Comparison of ENCODE assay signal across 15 cellular contexts in genomic region chr13:76868451-76868850, GRCh38.
"Had no signal": no experiment of that assay in that cellular context is flagged by ENCODE, and none has a peak within 500 bp of the region (broad histone marks: within the 10 kb centered on the region; RNA-seq: fewer than 3 reads in every experiment).

No MANE protein-coding gene starts in this region.

- H3K9me3 Mint-ChIP-seq: effector memory CD8-positive, alpha-beta T cell; mesothelial cell of epicardium; stimulated activated naive CD8-positive, alpha-beta T cell treated with anti-CD3 and anti-CD28 coated beads, Interleukin-15, amount 100 ng/mL, for 72 hours; T-cell; WTC11 had no signal

- DNase-seq: activated CD4-positive, alpha-beta T cell treated with anti-CD3 and anti-CD28 coated beads for 36 hours; activated CD4-positive, alpha-beta T cell treated with anti-CD3 and anti-CD28 coated beads, Interleukin-2, amount 50 U/mL, for 48 hours; effector memory CD8-positive, alpha-beta T cell; hippocampal formation; left cardiac atrium; lower lobe of right lung; occipital lobe; stimulated activated CD4-positive, alpha-beta T cell treated with anti-CD3 and anti-CD28 coated beads, Interleukin-2, amount 100 ng/mL, for 48 hours; stimulated activated naive CD8-positive, alpha-beta T cell treated with anti-CD3 and anti-CD28 coated beads, Interleukin-15, amount 100 ng/mL, for 72 hours; T-cell; trophoblast cell had no signal

- H3K27ac Mint-ChIP-seq: activated CD4-positive, alpha-beta T cell treated with anti-CD3 and anti-CD28 coated beads for 36 hours; activated naive CD8-positive, alpha-beta T cell; effector memory CD8-positive, alpha-beta T cell; mesothelial cell of epicardium; progenitor cell of endocrine pancreas; stimulated activated naive CD8-positive, alpha-beta T cell treated with anti-CD3 and anti-CD28 coated beads, Interleukin-15, amount 100 ng/mL, for 72 hours; T-cell; WTC11 had no signal

- H3K4me3 Mint-ChIP-seq: activated CD4-positive, alpha-beta T cell treated with anti-CD3 and anti-CD28 coated beads for 36 hours; activated naive CD8-positive, alpha-beta T cell; effector memory CD8-positive, alpha-beta T cell; mesothelial cell of epicardium; stimulated activated naive CD8-positive, alpha-beta T cell treated with anti-CD3 and anti-CD28 coated beads, Interleukin-15, amount 100 ng/mL, for 72 hours; T-cell; WTC11 had no signal

- H3K36me3 Mint-ChIP-seq: activated naive CD8-positive, alpha-beta T cell; mesothelial cell of epicardium; T-cell; WTC11 had no signal

- H3K4me1 Mint-ChIP-seq: activated CD4-positive, alpha-beta T cell treated with anti-CD3 and anti-CD28 coated beads for 36 hours; mesothelial cell of epicardium; stimulated activated naive CD8-positive, alpha-beta T cell treated with anti-CD3 and anti-CD28 coated beads, Interleukin-15, amount 100 ng/mL, for 72 hours; T-cell had no signal

- ATAC-seq: activated CD4-positive, alpha-beta T cell treated with anti-CD3 and anti-CD28 coated beads for 36 hours; effector memory CD8-positive, alpha-beta T cell; left cardiac atrium; lower lobe of right lung; stimulated activated naive CD8-positive, alpha-beta T cell treated with anti-CD3 and anti-CD28 coated beads, Interleukin-15, amount 100 ng/mL, for 72 hours; T-cell; WTC11 had no signal
